8 cellular contexts compared by ENCODE assay signal in genomic region chr14:32202941-32203882, GRCh38. TPM values are rescaled to one million over a fixed set of nuclear protein-coding genes. Genes with fewer than 3 reads are reported as not detected.
DNase-seq lines count a peak whose midpoint lies in the region; ATAC-seq and TF ChIP-seq lines count a peak whose summit lies in the region.

Gene RNU6-8 (minus strand): TSS chr14:32203269.

- DNase-seq in AG10803 (ENCODE audit: low read depth) (peak; percentile 89), NCI-H345 treated with DMSO at 0.1 percent for 48 hours (lab: John Stamatoyannopoulos, UW; ENCODE audit: unreplicated experiment) (peak; percentile 81), left colon (peak; percentile 88 to 90)
- peak; percentile 81 to 92 for DNase-seq in activated CD4-positive, alpha-beta T cell treated with anti-CD3 and anti-CD28 coated beads for 4 hours
- peak; percentile 79 to 83 for DNase-seq in stimulated activated CD4-positive, alpha-beta T cell treated with anti-CD3 and anti-CD28 coated beads, Interleukin-1b, Interleukin-23, amount 100 ng/mL, for 4 hours (ENCODE audit: low read depth in 2 of 2)

- peak; percentile 50 for ATAC-seq in GM19043 (IDR thresholded peaks at IDR 0.05; ENCODE audit: low read depth, unreplicated experiment)
- peak; percentile 62 for ATAC-seq in HG03342 (IDR thresholded peaks at IDR 0.05; ENCODE audit: unreplicated experiment)
- ATAC-seq in left colon: peak; percentile 88

- H3K27ac ChIP-seq in cingulate gyrus (ENCODE audit: low read depth, low read length): peak within 1 kb of the TSS; percentile 94

- intact Hi-C loops in left colon (cut with DNase I, micrococcal nuclease): loop anchor here in 1 of 2 donors (5.0 kb wide), 1 partner anchor 126 kb away; the partner anchor contains the start of gene ARHGAP5

- H3K4me3 ChIP-seq in AG10803 (ENCODE audit: low read length): peak within 1 kb of the TSS; percentile 70

- no peak for TF ChIP-seq CTCF in AG10803 (conservative IDR thresholded peaks at IDR 0.05; ENCODE audit: low read length)

RNA-seq across cellular contexts. Expression of gene RNU6-8, which starts in this region (rescaled TPM):
- total RNA-seq in left colon: not detected

Comparison
In these comparisons a context has a peak if more than half of its experiments do, and no peak if none do; other contexts are left out.
1. Peak in every context shown above with its lines: DNase-seq, ATAC-seq, H3K4me3 ChIP-seq and H3K27ac ChIP-seq.
2. Peak in DNase-seq and ATAC-seq in left colon; RNA of the gene not detected or under 1 TPM.